10 cellular contexts compared by ENCODE assay signal in the genomic region with DNA sequence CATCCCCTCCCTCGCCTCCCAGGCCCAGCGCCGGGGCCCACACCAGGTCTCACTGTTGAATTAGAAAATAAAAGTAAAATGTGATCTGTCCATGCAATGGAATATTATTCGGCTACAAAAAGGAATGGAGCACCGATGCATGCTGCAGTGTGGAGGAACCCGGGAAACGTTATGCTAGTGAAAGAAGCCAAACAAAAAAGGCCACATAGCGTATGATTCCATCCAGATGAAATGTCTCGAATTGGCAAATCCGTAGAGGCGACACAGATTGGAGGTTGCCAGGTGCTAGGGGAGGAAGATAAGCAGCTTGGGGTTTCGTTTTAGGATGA. TPM values are rescaled to one million over a fixed set of nuclear protein-coding genes. Genes with fewer than 3 reads are reported as not detected.
A peak's percentile ranks its signal among the peaks of the same experiment; 100 is the strongest.
DNase-seq lines count a peak whose midpoint lies in the region; ATAC-seq and TF ChIP-seq lines count a peak whose summit lies in the region.
"Had no signal": no experiment of that assay in that cellular context is flagged by ENCODE, and none has a peak within 500 bp of the region (broad histone marks: within the 10 kb centered on the region; RNA-seq: fewer than 3 reads in every experiment).

No MANE protein-coding gene starts in this region.

- H3K36me3 ChIP-seq in heart left ventricle (peaks cover 0 to 3% (median 0%) of the 10 kb centered on the region in 9 donors), mucosa of stomach (ENCODE audit: control insufficient read depth, insufficient read depth, low read length) (no peaks in the 10 kb centered on the region), uterus (no peaks in the 10 kb centered on the region), prostate gland (no peaks in the 10 kb centered on the region)

- H3K4me1 Mint-ChIP-seq in brain: peaks cover 35% of the 10 kb centered on the region

- H3K4me3 Mint-ChIP-seq in brain: peak overlapping the region; percentile 81 to 93 (median 87)

- peak overlapping the region; percentile 47 to 89 (median 77) for H3K27ac Mint-ChIP-seq in brain

- peaks cover 26% of the 10 kb centered on the region for H3K36me3 Mint-ChIP-seq in brain

- TF ChIP-seq POLR2A in heart left ventricle (IDR thresholded peaks at IDR 0.05) (no peak), uterus (IDR thresholded peaks at IDR 0.05) (no peak), prostate gland (IDR thresholded peaks at IDR 0.05) (no peak)

- H3K27ac ChIP-seq in heart left ventricle: peak overlapping the region in 8 of 12 donors; percentile 77 to 87 (median 84)
- peak overlapping the region; percentile 81 to 88 for H3K27ac ChIP-seq in uterus
- H3K27ac ChIP-seq in prostate gland: no peak overlapping the region
- H3K27ac ChIP-seq: epithelial cell of prostate had no signal

- WGBS in heart left ventricle, 4 donors: 91 to 96% (median 95%) methylated on average over 12 of the region's 12 CpGs
- 90% methylated on average over 12 of the region's 12 CpGs for WGBS in prostate gland

- ATAC-seq in heart left ventricle (no peak), GM21528 (IDR thresholded peaks at IDR 0.05; ENCODE audit: low FRiP score, unreplicated experiment) (no peak)

- peak overlapping the region; percentile 58 for H3K9ac ChIP-seq in mucosa of stomach (ENCODE audit: low read length)

- intact Hi-C loops in heart left ventricle (cut with DNase I) (loop anchor here in 9 of 10 donors (2.0 to 10.0 kb wide), 12 partner anchors 65 to 180 kb away; a partner anchor contains a TSS), cardiac septum (cut with DNase I) (loop anchor here (5.0 to 10.0 kb wide), 3 partner anchors 62 to 135 kb away; no protein-coding TSS in a partner anchor), uterus (cut with DNase I; ENCODE audit: low total_unique reads) (loop anchor here (10.0 kb wide), 1 partner anchor 132 kb away; no protein-coding TSS in a partner anchor), prostate gland (cut with DNase I) (loop anchor here (2.0 to 10.0 kb wide), 3 partner anchors 72 to 136 kb away; no protein-coding TSS in a partner anchor)

- H3K9me3 Mint-ChIP-seq in brain: peaks cover 0 to 12% (median 3%) of the 10 kb centered on the region in 5 experiments

- TF ChIP-seq CTCF in heart left ventricle (IDR thresholded peaks at IDR 0.05) (no peak), brain (conservative IDR thresholded peaks at IDR 0.05) (no peak), uterus (IDR thresholded peaks at IDR 0.05) (no peak), prostate gland (IDR thresholded peaks at IDR 0.05) (no peak)

- DNase-seq in heart left ventricle: peak in 1 of 5 donors; percentile 40
- DNase-seq in cardiac septum (ENCODE audit: low spot score): no peak
- no peak for DNase-seq in uterus
- no peak for DNase-seq in stimulated activated naive CD4-positive, alpha-beta T cell (lab: John Stamatoyannopoulos, UW)
- no peak for DNase-seq in prostate gland (ENCODE audit: low spot score)
- DNase-seq: DMS79 had no signal

- H3K9me3 ChIP-seq in heart left ventricle: no peaks in the 10 kb centered on the region
- no peaks in the 10 kb centered on the region for H3K9me3 ChIP-seq in mucosa of stomach (ENCODE audit: control insufficient read depth, low read length)
- H3K9me3 ChIP-seq in uterus: no peaks in the 10 kb centered on the region
- no peaks in the 10 kb centered on the region for H3K9me3 ChIP-seq in prostate gland

- peak overlapping the region in 10 of 12 donors; percentile 53 to 87 (median 70) for H3K4me3 ChIP-seq in heart left ventricle
- peak overlapping the region; percentile 42 for H3K4me3 ChIP-seq in mucosa of stomach (ENCODE audit: low read length)
- peak overlapping the region; percentile 49 to 67 for H3K4me3 ChIP-seq in uterus
- no peak overlapping the region for H3K4me3 ChIP-seq in prostate gland

- H3K27me3 ChIP-seq in heart left ventricle (no peaks in the 10 kb centered on the region), mucosa of stomach (ENCODE audit: control insufficient read depth, insufficient read depth, low read length) (no peaks in the 10 kb centered on the region), uterus (no peaks in the 10 kb centered on the region), prostate gland (replicated peaks; ENCODE audit: insufficient read depth) (no peaks in the 10 kb centered on the region)

- H3K4me1 ChIP-seq in heart left ventricle: peaks cover 0 to 40% (median 29%) of the 10 kb centered on the region in 12 donors
- H3K4me1 ChIP-seq in mucosa of stomach (ENCODE audit: control insufficient read depth, insufficient read depth, low read length): peaks cover 22% of the 10 kb centered on the region
- peaks cover 0 to 6% of the 10 kb centered on the region in 2 donors for H3K4me1 ChIP-seq in uterus
- no peaks in the 10 kb centered on the region for H3K4me1 ChIP-seq in prostate gland (replicated peaks)

- peaks cover 7% of the 10 kb centered on the region for H3K27me3 Mint-ChIP-seq in brain

RNA-seq across cellular contexts. Expression of a gene that starts 1.0 kb away (rescaled TPM):
- total RNA-seq in heart left ventricle (10 to 100 TPM; 39.5 to 85.8 (median 45.3) TPM), cardiac septum (44.0 TPM), uterus (10 to 100 TPM in 3 of 4 donors, 1 to 10 TPM in 1; 2.8 to 34.7 (median 20.2) TPM), prostate gland (10 to 100 TPM in 1 of 2 donors, 1 to 10 TPM in 1; 7.2 to 58.3 TPM)
- polyA plus RNA-seq in heart left ventricle (10 to 100 TPM; 11.8 to 42.9 TPM), brain (ENCODE audit: insufficient read depth, low read depth, low replicate concordance) (11.1 TPM)

Comparison
In these comparisons a context has a peak if more than half of its experiments do, and no peak if none do; other contexts are left out.
1. H3K27ac ChIP-seq: peak in heart left ventricle (8 of 12) and uterus (2 of 2); none in prostate gland (0 of 2).
2. H3K4me3 ChIP-seq: peak in heart left ventricle (10 of 12), mucosa of stomach (single experiment) and uterus (2 of 2); none in prostate gland (0 of 2).